14 cellular contexts compared by ENCODE assay signal in the genomic region with DNA sequence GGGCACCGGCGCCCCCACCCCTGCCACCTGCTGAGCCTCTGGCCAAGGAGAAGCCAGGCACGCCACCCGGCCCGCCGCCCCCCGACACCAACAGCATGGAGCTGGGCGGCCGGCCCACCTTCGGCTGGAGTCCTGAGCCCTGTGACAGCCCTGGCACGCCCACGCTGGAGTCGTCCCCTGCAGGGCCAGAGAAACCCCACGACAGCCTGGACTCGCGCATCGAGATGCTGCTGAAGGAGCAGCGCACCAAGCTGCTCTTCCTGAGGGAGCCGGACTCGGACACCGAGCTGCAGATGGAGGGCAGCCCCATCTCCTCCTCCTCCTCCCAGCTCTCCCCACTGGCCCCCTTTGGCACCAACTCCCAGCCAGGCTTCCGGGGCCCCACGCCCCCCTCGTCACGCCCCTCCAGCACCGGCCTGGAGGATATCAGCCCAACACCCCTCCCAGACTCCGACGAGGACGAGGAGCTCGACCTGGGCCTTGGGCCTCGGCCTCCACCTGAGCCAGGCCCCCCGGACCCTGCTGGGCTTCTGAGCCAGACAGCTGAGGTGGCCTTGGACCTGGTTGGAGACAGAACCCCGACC. TPM values are rescaled to one million over a fixed set of nuclear protein-coding genes. Genes with fewer than 3 reads are reported as not detected.
DNase-seq lines count a peak whose midpoint lies in the region; ATAC-seq and TF ChIP-seq lines count a peak whose summit lies in the region.
"Had no signal": no experiment of that assay in that cellular context is flagged by ENCODE, and none has a peak within 500 bp of the region (broad histone marks: within the 10 kb centered on the region; RNA-seq: fewer than 3 reads in every experiment).

No MANE protein-coding gene starts in this region.

- TF ChIP-seq POLR2A in vagina (IDR thresholded peaks at IDR 0.05) = no peak

- no peak overlapping the region for H3K27ac Mint-ChIP-seq in activated CD8-positive, alpha-beta T cell treated with anti-CD3 and anti-CD28 coated beads, Interleukin-2, amount 10 ng/mL, durations not matched to agents 7 days and 5 days

- no peaks in the 10 kb centered on the region for H3K27me3 Mint-ChIP-seq in activated CD8-positive, alpha-beta T cell treated with anti-CD3 and anti-CD28 coated beads, Interleukin-2, amount 10 ng/mL, durations not matched to agents 7 days and 5 days (ENCODE audit: low read depth)

- H3K36me3 ChIP-seq in vagina = peaks cover 0 to 41% of the 10 kb centered on the region in 2 donors

- H3K4me3 Mint-ChIP-seq in activated CD8-positive, alpha-beta T cell treated with anti-CD3 and anti-CD28 coated beads, Interleukin-2, amount 10 ng/mL, durations not matched to agents 7 days and 5 days = peak overlapping the region; percentile 12

- TF ChIP-seq CTCF in vagina (IDR thresholded peaks at IDR 0.05) = no peak

- no peaks in the 10 kb centered on the region for H3K9me3 Mint-ChIP-seq in activated CD8-positive, alpha-beta T cell treated with anti-CD3 and anti-CD28 coated beads, Interleukin-2, amount 10 ng/mL, durations not matched to agents 7 days and 5 days (ENCODE audit: insufficient read depth)
- H3K9me3 Mint-ChIP-seq: natural killer cell had no signal

- DNase-seq in right cardiac atrium = peak in 2 of 3 donors; percentile 52 to 64
- no peak for DNase-seq in Right ventricle myocardium inferior (ENCODE audit: missing footprints)
- no peak for DNase-seq in activated CD8-positive, alpha-beta T cell treated with anti-CD3 and anti-CD28 coated beads, Interleukin-2, amount 10 ng/mL, durations not matched to agents 7 days and 5 days
- peak; percentile 48 for DNase-seq in left lobe of liver (ENCODE audit: low spot score)
- no peak for DNase-seq in vagina (ENCODE audit: extremely low spot score in 2 of 2)
- DNase-seq in pons (ENCODE audit: low spot score) = no peak
- DNase-seq in activated CD4-positive, CD25-positive, alpha-beta regulatory T cell (lab: John Stamatoyannopoulos, UW) = no peak
- no peak for DNase-seq in NCI-H226
- DNase-seq: activated gamma-delta T cell treated with Interleukin-2 at 50 U/mL for 16 hours; natural killer cell; NCI-H2227 treated with DMSO at 0.1 percent for 48 hours; SHP77; stimulated activated CD4-positive, alpha-beta T cell treated with anti-CD3 and anti-CD28 coated beads, Interleukin-12 subunit alpha, Interleukin-12 subunit beta, amount 100 ng/mL, for 4 hours had no signal

- intact Hi-C loops in right cardiac atrium (cut with DNase I) = loop anchor here in 3 of 4 donors (2.0 to 10.0 kb wide), 4 partner anchors 14 to 74 kb away; partner anchors contain the start of gene PSMD9 (in 1 of the 3)
- intact Hi-C loops in Right ventricle myocardium inferior (cut with DNase I) = no loop called here
- intact Hi-C loops in vagina (cut with DNase I) = no loop called here

- H3K4me3 ChIP-seq in right cardiac atrium (ENCODE audit: low read length) (no peak overlapping the region), vagina (peak overlapping the region in 1 of 2 donors; percentile 74)

- WGBS in right cardiac atrium = 71% methylated on average over 33 of the region's 33 CpGs

- H3K27ac ChIP-seq in right cardiac atrium (ENCODE audit: low read length) = no peak overlapping the region
- peak overlapping the region; percentile 94 for H3K27ac ChIP-seq in vagina

- H3K36me3 Mint-ChIP-seq in activated CD8-positive, alpha-beta T cell treated with anti-CD3 and anti-CD28 coated beads, Interleukin-2, amount 10 ng/mL, durations not matched to agents 7 days and 5 days (ENCODE audit: low read depth) = peaks cover 63% of the 10 kb centered on the region
- H3K36me3 Mint-ChIP-seq: natural killer cell had no signal

- POLR2A ChIA-PET in activated CD8-positive, alpha-beta T cell treated with anti-CD3 and anti-CD28 coated beads, Interleukin-2, amount 10 ng/mL, durations not matched to agents 7 days and 5 days (lab: Charles Lee) = interaction anchor here (2.0 to 17.0 kb wide), 2 partner anchors 20 to 79 kb away, joined by 7 to 543 read pairs; partner anchors contain the start of genes PSMD9, RHOF and SETD1B

- H3K4me1 ChIP-seq in right cardiac atrium (ENCODE audit: control insufficient read depth, insufficient read depth, low read length) (peaks cover 18% of the 10 kb centered on the region), vagina (peaks cover 69% of the 10 kb centered on the region)

- CTCF ChIA-PET in activated CD8-positive, alpha-beta T cell treated with anti-CD3 and anti-CD28 coated beads, Interleukin-2, amount 10 ng/mL, durations not matched to agents 7 days and 5 days (lab: Charles Lee) = interaction anchor here (1.6 to 16.5 kb wide), 7 partner anchors 19 to 120 kb away, joined by 6 to 956 read pairs (median 14); partner anchors contain the start of genes PSMD9, RHOF, SETD1B and TMEM120B

- no peak for ATAC-seq in right cardiac atrium
- no peak for ATAC-seq in Right ventricle myocardium inferior
- ATAC-seq in activated CD8-positive, alpha-beta T cell treated with anti-CD3 and anti-CD28 coated beads, Interleukin-2, amount 10 ng/mL, durations not matched to agents 7 days and 5 days = no peak
- no peak for ATAC-seq in left lobe of liver
- ATAC-seq: natural killer cell had no signal

- peaks cover 59% of the 10 kb centered on the region for H3K4me1 Mint-ChIP-seq in activated CD8-positive, alpha-beta T cell treated with anti-CD3 and anti-CD28 coated beads, Interleukin-2, amount 10 ng/mL, durations not matched to agents 7 days and 5 days (ENCODE audit: low read depth)

- H3K27me3 ChIP-seq in right cardiac atrium (ENCODE audit: control insufficient read depth, insufficient read depth) (no peaks in the 10 kb centered on the region), vagina (no peaks in the 10 kb centered on the region)

- H3K9me3 ChIP-seq in right cardiac atrium (ENCODE audit: control insufficient read depth, low read length) (no peaks in the 10 kb centered on the region), vagina (no peaks in the 10 kb centered on the region)

RNA-seq across cellular contexts. Expression of gene SETD1B, which starts 6.5 kb away (rescaled TPM):
- total RNA-seq in right cardiac atrium (10 to 100 TPM in 3 of 4 donors, 1 to 10 TPM in 1; 9.6 to 14.9 (median 13.0) TPM), Right ventricle myocardium inferior (8.0 TPM), left lobe of liver (12.8 TPM), vagina (10.6 TPM)
- polyA plus RNA-seq in right cardiac atrium = 7.6 TPM
- total RNA-seq in activated CD8-positive, alpha-beta T cell treated with anti-CD3 and anti-CD28 coated beads, Interleukin-2, amount 10 ng/mL, durations not matched to agents 7 days and 5 days = 10 to 100 TPM; 30.0 to 30.9 TPM

RNA-seq across cellular contexts. Expression of gene RHOF, which starts 16.8 kb away (rescaled TPM):
- 10 to 100 TPM; 15.2 to 23.3 (median 22.0) TPM for total RNA-seq in right cardiac atrium
- 11.2 TPM for polyA plus RNA-seq in right cardiac atrium
- total RNA-seq in Right ventricle myocardium inferior = 47.7 TPM
- 100 to 1,000 TPM; 145 to 154 TPM for total RNA-seq in activated CD8-positive, alpha-beta T cell treated with anti-CD3 and anti-CD28 coated beads, Interleukin-2, amount 10 ng/mL, durations not matched to agents 7 days and 5 days
- 7.9 TPM for total RNA-seq in left lobe of liver
- 16.5 TPM for total RNA-seq in vagina

RNA-seq across cellular contexts. Expression of gene HPD, which starts 48.3 kb away (rescaled TPM):
- total RNA-seq in right cardiac atrium (1 to 10 TPM; 1.3 to 5.1 (median 1.4) TPM), Right ventricle myocardium inferior (2.3 TPM), left lobe of liver (1,410 TPM), vagina (not detected)
- 2.0 TPM for polyA plus RNA-seq in right cardiac atrium
- not detected for total RNA-seq in activated CD8-positive, alpha-beta T cell treated with anti-CD3 and anti-CD28 coated beads, Interleukin-2, amount 10 ng/mL, durations not matched to agents 7 days and 5 days
- total RNA-seq: natural killer cell had no signal
- polyA plus RNA-seq: keratinocyte had no signal

Comparison
In these comparisons a context has a peak if more than half of its experiments do, and no peak if none do; other contexts are left out.
1. DNase-seq: peak in right cardiac atrium (2 of 3) and left lobe of liver (single experiment); none in Right ventricle myocardium inferior (single experiment), activated CD8-positive, alpha-beta T cell treated with anti-CD3 and anti-CD28 coated beads, Interleukin-2, amount 10 ng/mL, durations not matched to agents 7 days and 5 days (single experiment), vagina (0 of 2), pons (single experiment), activated CD4-positive, CD25-positive, alpha-beta regulatory T cell (0 of 4) and NCI-H226 (single experiment).
2. intact Hi-C loops: an anchor here in right cardiac atrium (2.0 to 10.0 kb wide); none called in Right ventricle myocardium inferior and vagina.
3. RNA of gene HPD, which starts 48.3 kb away (total RNA-seq): 1,410 TPM in left lobe of liver (single experiment); 2.3 TPM in Right ventricle myocardium inferior (single experiment), 1.3 to 5.1 TPM in right cardiac atrium, not detected in vagina (single experiment) and not detected in activated CD8-positive, alpha-beta T cell treated with anti-CD3 and anti-CD28 coated beads, Interleukin-2, amount 10 ng/mL, durations not matched to agents 7 days and 5 days; every median in the first group is over 100 times any median in the second.